In the genomic region with DNA sequence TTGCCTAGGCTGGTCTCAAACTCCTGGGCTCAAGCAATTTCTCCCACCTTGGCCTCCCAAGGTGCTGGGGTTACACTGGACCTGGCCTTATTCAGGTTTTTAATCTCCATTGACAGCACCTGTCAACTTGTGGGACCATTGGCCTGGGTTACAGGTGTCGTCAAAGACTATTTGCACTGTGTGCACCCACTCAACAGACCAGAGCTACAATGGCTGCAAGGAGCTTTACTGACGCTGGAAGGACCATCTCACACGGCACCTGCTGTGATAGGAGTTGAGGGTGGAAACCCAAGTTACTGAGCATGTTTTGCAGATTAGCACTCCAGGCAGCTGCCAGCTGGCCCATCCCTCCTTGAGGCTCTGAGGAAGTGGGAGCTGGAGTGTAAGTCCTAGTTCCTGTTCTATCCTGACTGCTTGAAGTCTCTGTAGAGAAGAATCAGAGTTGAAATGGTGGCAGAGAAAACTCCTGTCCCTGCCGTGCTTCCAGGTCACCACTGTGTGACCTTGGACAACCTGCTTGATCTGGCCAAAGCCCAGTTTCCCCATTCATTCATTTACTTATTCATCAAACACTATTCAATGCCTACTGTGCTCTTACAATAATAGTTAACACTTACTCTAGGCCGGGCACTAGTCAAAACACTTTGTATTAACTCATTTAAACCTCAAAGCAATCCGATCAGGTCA, we compare ENCODE assay signal across 1 cellular context.
TF ChIP-seq lines count a peak whose summit lies in the region.

No MANE protein-coding gene starts in this region.

TF ChIP-seq in HepG2, 621 proteins besides CTCF, POLR2A, EP300 and RAD21 (continues in another document):
- TF ChIP-seq HMGA1 (CRISPR knock-in tag; conservative IDR thresholded peaks at IDR 0.05) (no peak), MED8 (CRISPR knock-in tag; IDR thresholded peaks at IDR 0.05; ENCODE audit: insufficient replicate concordance) (no peak), SP4 (CRISPR knock-in tag; IDR thresholded peaks at IDR 0.05) (no peak), RXRB (CRISPR knock-in tag; IDR thresholded peaks at IDR 0.05; ENCODE audit: borderline replicate concordance) (peak; percentile 10; the same call in 1 of the 2 replicates), ZFP36L2 (CRISPR knock-in tag; IDR thresholded peaks at IDR 0.05) (no peak), NAIF1 (CRISPR knock-in tag; IDR thresholded peaks at IDR 0.05; ENCODE audit: borderline replicate concordance) (no peak), ATF7-NPFF (CRISPR knock-in tag; IDR thresholded peaks at IDR 0.05; ENCODE audit: low read depth) (no peak), ZFP41 (CRISPR knock-in tag; IDR thresholded peaks at IDR 0.05; ENCODE audit: borderline replicate concordance) (no peak), ELF4 (CRISPR knock-in tag; IDR thresholded peaks at IDR 0.05; ENCODE audit: borderline replicate concordance) (no peak), ARNT2 (CRISPR knock-in tag; IDR thresholded peaks at IDR 0.05; ENCODE audit: low read depth) (0 out of 2 replicates have a peak, but pooled peaks have one; percentile 28), ZNF75D (CRISPR knock-in tag; IDR thresholded peaks at IDR 0.05; ENCODE audit: borderline replicate concordance) (no peak), BORCS8-MEF2B (CRISPR knock-in tag; IDR thresholded peaks at IDR 0.05) (peak; percentile 55; the same call in 1 of the 2 replicates), ZNF619 (CRISPR knock-in tag; IDR thresholded peaks at IDR 0.05) (0 out of 2 replicates have a peak, but pooled peaks have one; percentile 58), RARG (CRISPR knock-in tag; IDR thresholded peaks at IDR 0.05; ENCODE audit: low read depth) (no peak), KDM4B (CRISPR knock-in tag; IDR thresholded peaks at IDR 0.05) (no peak), SOX5 (CRISPR knock-in tag; IDR thresholded peaks at IDR 0.05; ENCODE audit: borderline replicate concordance) (0 out of 2 replicates have a peak, but pooled peaks have one; percentile 10), ZNF567 (CRISPR knock-in tag; IDR thresholded peaks at IDR 0.05; ENCODE audit: borderline replicate concordance) (0 out of 2 replicates have a peak, but pooled peaks have one; percentile 54), ZFY (CRISPR knock-in tag; IDR thresholded peaks at IDR 0.05) (no peak), HOXD1 (CRISPR knock-in tag; IDR thresholded peaks at IDR 0.05) (no peak), CCDC6 (CRISPR knock-in tag; IDR thresholded peaks at IDR 0.05) (no peak), KLF16 (CRISPR knock-in tag; IDR thresholded peaks at IDR 0.05) (no peak), SSRP1 (CRISPR knock-in tag; IDR thresholded peaks at IDR 0.05) (no peak), MYNN (CRISPR knock-in tag; IDR thresholded peaks at IDR 0.05; ENCODE audit: low read depth) (no peak), TOPORS (CRISPR knock-in tag; IDR thresholded peaks at IDR 0.05) (no peak), ZNF136 (CRISPR knock-in tag; IDR thresholded peaks at IDR 0.05; ENCODE audit: low read depth) (no peak), PAF1 (CRISPR knock-in tag; IDR thresholded peaks at IDR 0.05) (no peak), HDAC2 (CRISPR knock-in tag; IDR thresholded peaks at IDR 0.05) (0 out of 2 replicates have a peak, but pooled peaks have one; percentile 16), ZNF598 (CRISPR knock-in tag; IDR thresholded peaks at IDR 0.05; ENCODE audit: borderline replicate concordance) (no peak), TBX2 (CRISPR knock-in tag; IDR thresholded peaks at IDR 0.05; ENCODE audit: borderline replicate concordance) (peak; percentile 38; the same call in 1 of the 2 replicates), XRCC5 (optimal IDR thresholded peaks at IDR 0.05; ENCODE audit: low read length) (no peak), ZNF589 (CRISPR knock-in tag; conservative IDR thresholded peaks at IDR 0.05) (no peak), ZNF772 (CRISPR knock-in tag; IDR thresholded peaks at IDR 0.05) (no peak), HDAC6 (IDR thresholded peaks at IDR 0.05; ENCODE audit: low read depth, low read length) (no peak), ZNF30 (CRISPR knock-in tag; IDR thresholded peaks at IDR 0.05) (no peak), KLF13 (CRISPR knock-in tag; IDR thresholded peaks at IDR 0.05) (0 out of 2 replicates have a peak, but pooled peaks have one; percentile 50), CBX5 (CRISPR knock-in tag; IDR thresholded peaks at IDR 0.05; ENCODE audit: borderline replicate concordance) (no peak), ZNF343 (CRISPR knock-in tag; IDR thresholded peaks at IDR 0.05) (no peak), RELA (CRISPR knock-in tag; IDR thresholded peaks at IDR 0.05) (no peak), CEBPB (IDR thresholded peaks at IDR 0.05; ENCODE audit: borderline replicate concordance, low read depth, low read length) (no peak), ZNF3 (CRISPR knock-in tag; IDR thresholded peaks at IDR 0.05) (no peak), CENPT (CRISPR knock-in tag; IDR thresholded peaks at IDR 0.05; ENCODE audit: low read depth) (no peak), ZNF768 (CRISPR knock-in tag; IDR thresholded peaks at IDR 0.05) (no peak)
- TF ChIP-seq, protein P1, sequence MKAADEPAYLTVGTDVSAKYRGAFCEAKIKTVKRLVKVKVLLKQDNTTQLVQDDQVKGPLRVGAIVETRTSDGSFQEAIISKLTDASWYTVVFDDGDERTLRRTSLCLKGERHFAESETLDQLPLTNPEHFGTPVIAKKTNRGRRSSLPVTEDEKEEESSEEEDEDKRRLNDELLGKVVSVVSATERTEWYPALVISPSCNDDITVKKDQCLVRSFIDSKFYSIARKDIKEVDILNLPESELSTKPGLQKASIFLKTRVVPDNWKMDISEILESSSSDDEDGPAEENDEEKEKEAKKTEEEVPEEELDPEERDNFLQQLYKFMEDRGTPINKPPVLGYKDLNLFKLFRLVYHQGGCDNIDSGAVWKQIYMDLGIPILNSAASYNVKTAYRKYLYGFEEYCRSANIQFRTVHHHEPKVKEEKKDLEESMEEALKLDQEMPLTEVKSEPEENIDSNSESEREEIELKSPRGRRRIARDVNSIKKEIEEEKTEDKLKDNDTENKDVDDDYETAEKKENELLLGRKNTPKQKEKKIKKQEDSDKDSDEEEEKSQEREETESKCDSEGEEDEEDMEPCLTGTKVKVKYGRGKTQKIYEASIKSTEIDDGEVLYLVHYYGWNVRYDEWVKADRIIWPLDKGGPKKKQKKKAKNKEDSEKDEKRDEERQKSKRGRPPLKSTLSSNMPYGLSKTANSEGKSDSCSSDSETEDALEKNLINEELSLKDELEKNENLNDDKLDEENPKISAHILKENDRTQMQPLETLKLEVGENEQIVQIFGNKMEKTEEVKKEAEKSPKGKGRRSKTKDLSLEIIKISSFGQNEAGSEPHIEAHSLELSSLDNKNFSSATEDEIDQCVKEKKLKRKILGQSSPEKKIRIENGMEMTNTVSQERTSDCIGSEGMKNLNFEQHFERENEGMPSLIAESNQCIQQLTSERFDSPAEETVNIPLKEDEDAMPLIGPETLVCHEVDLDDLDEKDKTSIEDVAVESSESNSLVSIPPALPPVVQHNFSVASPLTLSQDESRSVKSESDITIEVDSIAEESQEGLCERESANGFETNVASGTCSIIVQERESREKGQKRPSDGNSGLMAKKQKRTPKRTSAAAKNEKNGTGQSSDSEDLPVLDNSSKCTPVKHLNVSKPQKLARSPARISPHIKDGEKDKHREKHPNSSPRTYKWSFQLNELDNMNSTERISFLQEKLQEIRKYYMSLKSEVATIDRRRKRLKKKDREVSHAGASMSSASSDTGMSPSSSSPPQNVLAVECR (CRISPR knock-in tag; IDR thresholded peaks at IDR 0.05; ENCODE audit: borderline replicate concordance) = peak; percentile 5; the same call in 1 of the 2 replicates
- TF ChIP-seq, protein P2, sequence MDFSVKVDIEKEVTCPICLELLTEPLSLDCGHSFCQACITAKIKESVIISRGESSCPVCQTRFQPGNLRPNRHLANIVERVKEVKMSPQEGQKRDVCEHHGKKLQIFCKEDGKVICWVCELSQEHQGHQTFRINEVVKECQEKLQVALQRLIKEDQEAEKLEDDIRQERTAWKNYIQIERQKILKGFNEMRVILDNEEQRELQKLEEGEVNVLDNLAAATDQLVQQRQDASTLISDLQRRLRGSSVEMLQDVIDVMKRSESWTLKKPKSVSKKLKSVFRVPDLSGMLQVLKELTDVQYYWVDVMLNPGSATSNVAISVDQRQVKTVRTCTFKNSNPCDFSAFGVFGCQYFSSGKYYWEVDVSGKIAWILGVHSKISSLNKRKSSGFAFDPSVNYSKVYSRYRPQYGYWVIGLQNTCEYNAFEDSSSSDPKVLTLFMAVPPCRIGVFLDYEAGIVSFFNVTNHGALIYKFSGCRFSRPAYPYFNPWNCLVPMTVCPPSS (IDR thresholded peaks at IDR 0.05) = no peak
- TF ChIP-seq, protein P3, sequence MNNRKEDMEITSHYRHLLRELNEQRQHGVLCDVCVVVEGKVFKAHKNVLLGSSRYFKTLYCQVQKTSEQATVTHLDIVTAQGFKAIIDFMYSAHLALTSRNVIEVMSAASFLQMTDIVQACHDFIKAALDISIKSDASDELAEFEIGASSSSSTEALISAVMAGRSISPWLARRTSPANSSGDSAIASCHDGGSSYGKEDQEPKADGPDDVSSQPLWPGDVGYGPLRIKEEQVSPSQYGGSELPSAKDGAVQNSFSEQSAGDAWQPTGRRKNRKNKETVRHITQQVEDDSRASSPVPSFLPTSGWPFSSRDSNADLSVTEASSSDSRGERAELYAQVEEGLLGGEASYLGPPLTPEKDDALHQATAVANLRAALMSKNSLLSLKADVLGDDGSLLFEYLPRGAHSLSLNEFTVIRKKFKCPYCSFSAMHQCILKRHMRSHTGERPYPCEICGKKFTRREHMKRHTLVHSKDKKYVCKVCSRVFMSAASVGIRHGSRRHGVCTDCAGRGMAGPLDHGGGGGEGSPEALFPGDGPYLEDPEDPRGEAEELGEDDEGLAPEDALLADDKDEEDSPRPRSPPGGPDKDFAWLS (CRISPR knock-in tag; IDR thresholded peaks at IDR 0.05; ENCODE audit: borderline replicate concordance) = no peak
- TF ChIP-seq, protein P4, sequence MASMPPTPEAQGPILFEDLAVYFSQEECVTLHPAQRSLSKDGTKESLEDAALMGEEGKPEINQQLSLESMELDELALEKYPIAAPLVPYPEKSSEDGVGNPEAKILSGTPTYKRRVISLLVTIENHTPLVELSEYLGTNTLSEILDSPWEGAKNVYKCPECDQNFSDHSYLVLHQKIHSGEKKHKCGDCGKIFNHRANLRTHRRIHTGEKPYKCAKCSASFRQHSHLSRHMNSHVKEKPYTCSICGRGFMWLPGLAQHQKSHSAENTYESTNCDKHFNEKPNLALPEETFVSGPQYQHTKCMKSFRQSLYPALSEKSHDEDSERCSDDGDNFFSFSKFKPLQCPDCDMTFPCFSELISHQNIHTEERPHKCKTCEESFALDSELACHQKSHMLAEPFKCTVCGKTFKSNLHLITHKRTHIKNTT (CRISPR knock-in tag; IDR thresholded peaks at IDR 0.05) = no peak
- TF ChIP-seq, protein P5, sequence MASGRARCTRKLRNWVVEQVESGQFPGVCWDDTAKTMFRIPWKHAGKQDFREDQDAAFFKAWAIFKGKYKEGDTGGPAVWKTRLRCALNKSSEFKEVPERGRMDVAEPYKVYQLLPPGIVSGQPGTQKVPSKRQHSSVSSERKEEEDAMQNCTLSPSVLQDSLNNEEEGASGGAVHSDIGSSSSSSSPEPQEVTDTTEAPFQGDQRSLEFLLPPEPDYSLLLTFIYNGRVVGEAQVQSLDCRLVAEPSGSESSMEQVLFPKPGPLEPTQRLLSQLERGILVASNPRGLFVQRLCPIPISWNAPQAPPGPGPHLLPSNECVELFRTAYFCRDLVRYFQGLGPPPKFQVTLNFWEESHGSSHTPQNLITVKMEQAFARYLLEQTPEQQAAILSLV (CRISPR knock-in tag; IDR thresholded peaks at IDR 0.05; ENCODE audit: borderline replicate concordance) = no peak
- TF ChIP-seq, protein P6, sequence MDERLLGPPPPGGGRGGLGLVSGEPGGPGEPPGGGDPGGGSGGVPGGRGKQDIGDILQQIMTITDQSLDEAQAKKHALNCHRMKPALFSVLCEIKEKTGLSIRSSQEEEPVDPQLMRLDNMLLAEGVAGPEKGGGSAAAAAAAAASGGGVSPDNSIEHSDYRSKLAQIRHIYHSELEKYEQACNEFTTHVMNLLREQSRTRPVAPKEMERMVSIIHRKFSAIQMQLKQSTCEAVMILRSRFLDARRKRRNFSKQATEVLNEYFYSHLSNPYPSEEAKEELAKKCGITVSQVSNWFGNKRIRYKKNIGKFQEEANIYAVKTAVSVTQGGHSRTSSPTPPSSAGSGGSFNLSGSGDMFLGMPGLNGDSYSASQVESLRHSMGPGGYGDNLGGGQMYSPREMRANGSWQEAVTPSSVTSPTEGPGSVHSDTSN (CRISPR knock-in tag; IDR thresholded peaks at IDR 0.05) = no peak
- TF ChIP-seq, protein P7, sequence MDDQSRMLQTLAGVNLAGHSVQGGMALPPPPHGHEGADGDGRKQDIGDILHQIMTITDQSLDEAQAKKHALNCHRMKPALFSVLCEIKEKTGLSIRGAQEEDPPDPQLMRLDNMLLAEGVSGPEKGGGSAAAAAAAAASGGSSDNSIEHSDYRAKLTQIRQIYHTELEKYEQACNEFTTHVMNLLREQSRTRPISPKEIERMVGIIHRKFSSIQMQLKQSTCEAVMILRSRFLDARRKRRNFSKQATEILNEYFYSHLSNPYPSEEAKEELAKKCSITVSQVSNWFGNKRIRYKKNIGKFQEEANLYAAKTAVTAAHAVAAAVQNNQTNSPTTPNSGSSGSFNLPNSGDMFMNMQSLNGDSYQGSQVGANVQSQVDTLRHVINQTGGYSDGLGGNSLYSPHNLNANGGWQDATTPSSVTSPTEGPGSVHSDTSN (CRISPR knock-in tag; IDR thresholded peaks at IDR 0.05; ENCODE audit: borderline replicate concordance) = no peak
- TF ChIP-seq, protein P8, sequence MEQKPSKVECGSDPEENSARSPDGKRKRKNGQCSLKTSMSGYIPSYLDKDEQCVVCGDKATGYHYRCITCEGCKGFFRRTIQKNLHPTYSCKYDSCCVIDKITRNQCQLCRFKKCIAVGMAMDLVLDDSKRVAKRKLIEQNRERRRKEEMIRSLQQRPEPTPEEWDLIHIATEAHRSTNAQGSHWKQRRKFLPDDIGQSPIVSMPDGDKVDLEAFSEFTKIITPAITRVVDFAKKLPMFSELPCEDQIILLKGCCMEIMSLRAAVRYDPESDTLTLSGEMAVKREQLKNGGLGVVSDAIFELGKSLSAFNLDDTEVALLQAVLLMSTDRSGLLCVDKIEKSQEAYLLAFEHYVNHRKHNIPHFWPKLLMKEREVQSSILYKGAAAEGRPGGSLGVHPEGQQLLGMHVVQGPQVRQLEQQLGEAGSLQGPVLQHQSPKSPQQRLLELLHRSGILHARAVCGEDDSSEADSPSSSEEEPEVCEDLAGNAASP (CRISPR knock-in tag; IDR thresholded peaks at IDR 0.05; ENCODE audit: borderline replicate concordance) = peak; percentile 20; the same call in 1 of the 2 replicates
- TF ChIP-seq, protein P9, sequence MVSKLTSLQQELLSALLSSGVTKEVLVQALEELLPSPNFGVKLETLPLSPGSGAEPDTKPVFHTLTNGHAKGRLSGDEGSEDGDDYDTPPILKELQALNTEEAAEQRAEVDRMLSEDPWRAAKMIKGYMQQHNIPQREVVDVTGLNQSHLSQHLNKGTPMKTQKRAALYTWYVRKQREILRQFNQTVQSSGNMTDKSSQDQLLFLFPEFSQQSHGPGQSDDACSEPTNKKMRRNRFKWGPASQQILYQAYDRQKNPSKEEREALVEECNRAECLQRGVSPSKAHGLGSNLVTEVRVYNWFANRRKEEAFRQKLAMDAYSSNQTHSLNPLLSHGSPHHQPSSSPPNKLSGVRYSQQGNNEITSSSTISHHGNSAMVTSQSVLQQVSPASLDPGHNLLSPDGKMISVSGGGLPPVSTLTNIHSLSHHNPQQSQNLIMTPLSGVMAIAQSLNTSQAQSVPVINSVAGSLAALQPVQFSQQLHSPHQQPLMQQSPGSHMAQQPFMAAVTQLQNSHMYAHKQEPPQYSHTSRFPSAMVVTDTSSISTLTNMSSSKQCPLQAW (CRISPR knock-in tag; IDR thresholded peaks at IDR 0.05) = no peak
